ENCODE assay signal across 24 cellular contexts in genomic region chr13:44146162-44146561, GRCh38.
DNase-seq lines count a peak whose midpoint lies in the region; ATAC-seq and TF ChIP-seq lines count a peak whose summit lies in the region.
"Had no signal": no experiment of that assay in that cellular context is flagged by ENCODE, and none has a peak within 500 bp of the region (broad histone marks: within the 10 kb centered on the region; RNA-seq: fewer than 3 reads in every experiment).

No MANE protein-coding gene starts in this region.

- ATAC-seq in activated B cell treated with CpG ODN at 0.5 μM for 24 hours (ENCODE audit: low read depth) (no peak), naive B cell (ENCODE audit: low read depth in 2 of 2) (peak; percentile 13), sciatic nerve (no peak)
- ATAC-seq: A549, HCT116 had no signal

- H3K4me1 Mint-ChIP-seq in activated B cell treated with CpG ODN at 0.5 μM for 24 hours (peaks cover 32% of the 10 kb centered on the region), naive B cell (peaks cover 20 to 36% (median 22%) of the 10 kb centered on the region in 3 donors)
- H3K4me1 Mint-ChIP-seq in activated T-helper 1 cell treated with anti-CD3 and anti-CD28 coated beads, Interleukin-12 subunit alpha, Interleukin-12 subunit beta, Interleukin-2, Interleukin-4 antibody, amounts not matched to agents 30 ng/mL and 10 ng/mL and 1 ng/mL, durations not matched to agents 14 hours and 24 hours and 36 hours (ENCODE audit: low read depth) = peaks cover 11% of the 10 kb centered on the region

- intact Hi-C loops in activated B cell treated with CpG ODN at 0.5 μM for 24 hours (cut with micrococcal nuclease) = loop anchor here (10.0 kb wide), 3 partner anchors 839 to 1871 kb away; partner anchors contain the start of genes AKAP11, COG3, GPALPP1 and NUFIP1
- intact Hi-C loops in sciatic nerve (cut with DNase I) = no loop called here
- intact Hi-C loops in activated T-helper 1 cell treated with anti-CD3 and anti-CD28 coated beads, Interleukin-12 subunit alpha, Interleukin-12 subunit beta, Interleukin-2, Interleukin-4 antibody, amounts not matched to agents 30 ng/mL and 10 ng/mL and 1 ng/mL, durations not matched to agents 14 hours and 24 hours and 36 hours (cut with micrococcal nuclease) = no loop called here

- no peaks in the 10 kb centered on the region for H3K36me3 Mint-ChIP-seq in activated B cell treated with CpG ODN at 0.5 μM for 24 hours (ENCODE audit: low read depth)
- H3K36me3 Mint-ChIP-seq in naive B cell = no peaks in the 10 kb centered on the region
- no peaks in the 10 kb centered on the region for H3K36me3 Mint-ChIP-seq in activated T-helper 1 cell treated with anti-CD3 and anti-CD28 coated beads, Interleukin-12 subunit alpha, Interleukin-12 subunit beta, Interleukin-2, Interleukin-4 antibody, amounts not matched to agents 30 ng/mL and 10 ng/mL and 1 ng/mL, durations not matched to agents 14 hours and 24 hours and 36 hours (ENCODE audit: low read depth)
- H3K36me3 Mint-ChIP-seq: CD14-positive monocyte had no signal

- H3K4me3 Mint-ChIP-seq in activated B cell treated with CpG ODN at 0.5 μM for 24 hours = no peak overlapping the region
- H3K4me3 Mint-ChIP-seq in naive B cell = peak overlapping the region; percentile 0 to 84 (median 18)
- no peak overlapping the region for H3K4me3 Mint-ChIP-seq in activated T-helper 1 cell treated with anti-CD3 and anti-CD28 coated beads, Interleukin-12 subunit alpha, Interleukin-12 subunit beta, Interleukin-2, Interleukin-4 antibody, amounts not matched to agents 30 ng/mL and 10 ng/mL and 1 ng/mL, durations not matched to agents 14 hours and 24 hours and 36 hours
- H3K4me3 Mint-ChIP-seq: CD14-positive monocyte; T-helper 1 cell treated with Interleukin-12 subunit alpha and Interleukin-12 subunit beta and Interleukin-4 antibody, amounts not matched to agents 30 μg/mL and 1 μg/mL, for 36 hours had no signal

- H3K9me3 Mint-ChIP-seq in activated B cell treated with CpG ODN at 0.5 μM for 24 hours (peaks cover 3% of the 10 kb centered on the region), naive B cell (peaks cover 0 to 5% (median 0%) of the 10 kb centered on the region in 7 donors)
- no peaks in the 10 kb centered on the region for H3K9me3 Mint-ChIP-seq in activated T-helper 1 cell treated with anti-CD3 and anti-CD28 coated beads, Interleukin-12 subunit alpha, Interleukin-12 subunit beta, Interleukin-2, Interleukin-4 antibody, amounts not matched to agents 30 ng/mL and 10 ng/mL and 1 ng/mL, durations not matched to agents 14 hours and 24 hours and 36 hours
- H3K9me3 Mint-ChIP-seq: CD14-positive monocyte; T-helper 1 cell treated with Interleukin-12 subunit alpha and Interleukin-12 subunit beta and Interleukin-4 antibody, amounts not matched to agents 30 μg/mL and 1 μg/mL, for 36 hours had no signal

- H3K27me3 Mint-ChIP-seq in activated B cell treated with CpG ODN at 0.5 μM for 24 hours = peaks cover 4% of the 10 kb centered on the region
- H3K27me3 Mint-ChIP-seq in naive B cell = no peaks in the 10 kb centered on the region
- H3K27me3 Mint-ChIP-seq in activated T-helper 1 cell treated with anti-CD3 and anti-CD28 coated beads, Interleukin-12 subunit alpha, Interleukin-12 subunit beta, Interleukin-2, Interleukin-4 antibody, amounts not matched to agents 30 ng/mL and 10 ng/mL and 1 ng/mL, durations not matched to agents 14 hours and 24 hours and 36 hours (ENCODE audit: insufficient read depth) = peaks cover 16% of the 10 kb centered on the region

- TF ChIP-seq CTCF in activated B cell treated with CpG ODN at 0.5 μM for 24 hours (IDR thresholded peaks at IDR 0.05) = no peak

- H3K27ac Mint-ChIP-seq in activated B cell treated with CpG ODN at 0.5 μM for 24 hours (peak overlapping the region; percentile 15), naive B cell (peak overlapping the region in 5 of 6 donors; percentile 12 to 50 (median 33))
- no peak overlapping the region for H3K27ac Mint-ChIP-seq in activated T-helper 1 cell treated with anti-CD3 and anti-CD28 coated beads, Interleukin-12 subunit alpha, Interleukin-12 subunit beta, Interleukin-2, Interleukin-4 antibody, amounts not matched to agents 30 ng/mL and 10 ng/mL and 1 ng/mL, durations not matched to agents 14 hours and 24 hours and 36 hours
- H3K27ac Mint-ChIP-seq: T-helper 1 cell treated with Interleukin-12 subunit alpha and Interleukin-12 subunit beta and Interleukin-4 antibody, amounts not matched to agents 30 μg/mL and 1 μg/mL, for 36 hours had no signal

- CTCF ChIA-PET in activated B cell treated with CpG ODN at 0.5 μM for 24 hours (lab: Charles Lee) = no interaction called here

- DNase-seq in CD1c-positive myeloid dendritic cell (ENCODE audit: extremely low spot score) (peak; percentile 60), MV-4-11 (lab: John Stamatoyannopoulos, UW) (peak; percentile 84), activated B cell treated with CpG ODN at 0.5 μM for 24 hours (no peak), naive B cell (peak; percentile 29), sciatic nerve (ENCODE audit: low spot score) (no peak), NCI-H1105 (lab: John Stamatoyannopoulos, UW) (no peak)
- no peak for DNase-seq in activated T-helper 1 cell treated with anti-CD3 and anti-CD28 coated beads, Interleukin-12 subunit alpha, Interleukin-12 subunit beta, Interleukin-2, Interleukin-4 antibody, amounts not matched to agents 30 ng/mL and 10 ng/mL and 1 ng/mL, durations not matched to agents 14 hours and 24 hours and 36 hours (ENCODE audit: low spot score)
- DNase-seq: AML-193, IMR-90, KG1, MG63, NCI-H1105 treated with DMSO at 0.1 percent for 48 hours, NCI-H146, NCI-H2029, NCI-H446, NCI-H524 treated with DMSO at 0.1 percent for 48 hours, NCI-H82, Peyer's patch, SIG-M5, SW 1271 had no signal

- POLR2A ChIA-PET in activated B cell treated with CpG ODN at 0.5 μM for 24 hours (lab: Charles Lee) = no interaction called here

Comparison
In these comparisons a context has a peak if more than half of its experiments do, and no peak if none do; other contexts are left out.
1. DNase-seq: peak in CD1c-positive myeloid dendritic cell (single experiment), MV-4-11 (single experiment) and naive B cell (single experiment); none in activated B cell treated with CpG ODN at 0.5 μM for 24 hours (single experiment), sciatic nerve (single experiment), activated T-helper 1 cell treated with anti-CD3 and anti-CD28 coated beads, Interleukin-12 subunit alpha, Interleukin-12 subunit beta, Interleukin-2, Interleukin-4 antibody, amounts not matched to agents 30 ng/mL and 10 ng/mL and 1 ng/mL, durations not matched to agents 14 hours and 24 hours and 36 hours (single experiment) and NCI-H1105 (single experiment).
2. ATAC-seq: peak in naive B cell (2 of 2); none in activated B cell treated with CpG ODN at 0.5 μM for 24 hours (single experiment) and sciatic nerve (single experiment).
3. H3K4me3 Mint-ChIP-seq: peak in naive B cell (8 of 8); none in activated B cell treated with CpG ODN at 0.5 μM for 24 hours (single experiment) and activated T-helper 1 cell treated with anti-CD3 and anti-CD28 coated beads, Interleukin-12 subunit alpha, Interleukin-12 subunit beta, Interleukin-2, Interleukin-4 antibody, amounts not matched to agents 30 ng/mL and 10 ng/mL and 1 ng/mL, durations not matched to agents 14 hours and 24 hours and 36 hours (single experiment).